ENCODE assay signal across 8 cellular contexts in genomic region chr4:94453534-94453963, GRCh38. TPM values are rescaled to one million over a fixed set of nuclear protein-coding genes. Genes with fewer than 3 reads are reported as not detected.
DNase-seq lines count a peak whose midpoint lies in the region; FAIRE-seq and TF ChIP-seq lines count a peak whose summit lies in the region.

No MANE protein-coding gene starts in this region.

- H3K4me1 Mint-ChIP-seq in progenitor cell of endocrine pancreas (ENCODE audit: low read depth) = peaks cover 46% of the 10 kb centered on the region

- peak overlapping the region; percentile 98 for H3K4me3 Mint-ChIP-seq in progenitor cell of endocrine pancreas (ENCODE audit: low read depth)

- peak overlapping the region; percentile 88 for H3K27ac Mint-ChIP-seq in progenitor cell of endocrine pancreas

- peaks cover 2% of the 10 kb centered on the region for H4K20me1 ChIP-seq in fibroblast of lung (ENCODE audit: control insufficient read depth, extremely low read depth, insufficient read depth, low read length)

- no peaks in the 10 kb centered on the region for H3K27me3 ChIP-seq in fibroblast of lung (ENCODE audit: control insufficient read depth, insufficient read depth, low read length)
- no peaks in the 10 kb centered on the region for H3K27me3 ChIP-seq in effector memory CD4-positive, alpha-beta T cell (replicated peaks; ENCODE audit: control insufficient read depth, insufficient read depth, low read length, poor library complexity, severe bottlenecking)

- H3K9me3 ChIP-seq in fibroblast of lung (ENCODE audit: control insufficient read depth, insufficient read depth, low read depth, low read length) = no peaks in the 10 kb centered on the region
- H3K9me3 ChIP-seq in effector memory CD4-positive, alpha-beta T cell (ENCODE audit: control insufficient read depth, low read length) = no peaks in the 10 kb centered on the region

- H3K4me1 ChIP-seq in fibroblast of lung (ENCODE audit: control insufficient read depth, extremely low read depth, insufficient read depth, low read length) = peaks cover 3% of the 10 kb centered on the region
- peaks cover 11% of the 10 kb centered on the region for H3K4me1 ChIP-seq in effector memory CD4-positive, alpha-beta T cell (ENCODE audit: control insufficient read depth, insufficient read depth, low read length, poor library complexity, severe bottlenecking)

- peaks cover 3% of the 10 kb centered on the region for H3K36me3 ChIP-seq in fibroblast of lung (ENCODE audit: control insufficient read depth, insufficient read depth, low read length)
- H3K36me3 ChIP-seq in effector memory CD4-positive, alpha-beta T cell (ENCODE audit: control insufficient read depth, insufficient read depth, low read length) = no peaks in the 10 kb centered on the region

- H3K9ac ChIP-seq in fibroblast of lung (ENCODE audit: insufficient read depth, low read length) = peak overlapping the region; percentile 1

- H3K36me3 Mint-ChIP-seq in progenitor cell of endocrine pancreas (ENCODE audit: insufficient read depth) = peaks cover 6% of the 10 kb centered on the region

- no peak overlapping the region for H2AFZ ChIP-seq in fibroblast of lung (ENCODE audit: low read length)

- H3K4me3 ChIP-seq in GM12864 (ENCODE audit: low read depth, low read length) = peak overlapping the region; percentile 100; the same call in 1 of the 2 replicates
- peak overlapping the region; percentile 88 to 98 (median 92) for H3K4me3 ChIP-seq in fibroblast of lung (replicated peaks in 1 of 4; ENCODE audit: control extremely low read depth in 1 of 4, insufficient read depth in 1 of 4, low read depth in 3 of 4, low read length in 4 of 4)
- no peak overlapping the region for H3K4me3 ChIP-seq in effector memory CD4-positive, alpha-beta T cell (ENCODE audit: insufficient read depth, low read depth, low read length, poor library complexity, severe bottlenecking)

- FAIRE-seq in RCC 7860 (lab: Jason Lieb, UNC) = peak; percentile 46

- TF ChIP-seq CTCF in GM12864 (IDR thresholded peaks at IDR 0.05; ENCODE audit: low read depth, low read length, missing control alignments) = no peak
- no peak for TF ChIP-seq CTCF in fibroblast of lung (conservative IDR thresholded peaks at IDR 0.05 in 1 of 2, IDR thresholded peaks at IDR 0.05 in 1 of 2; ENCODE audit: low read depth in 1 of 2, low read length in 2 of 2)
- no peak for TF ChIP-seq CTCF in progenitor cell of endocrine pancreas (IDR thresholded peaks at IDR 0.05; ENCODE audit: unreplicated experiment)

- H3K27me3 Mint-ChIP-seq in progenitor cell of endocrine pancreas = no peaks in the 10 kb centered on the region

- peak overlapping the region; percentile 70 for H3K4me2 ChIP-seq in fibroblast of lung (ENCODE audit: extremely low read depth, insufficient read depth, low read length)

- H3K79me2 ChIP-seq in fibroblast of lung (ENCODE audit: control insufficient read depth, insufficient read depth, low read length) = peaks cover 56% of the 10 kb centered on the region

- no peak for DNase-seq in GM12864 (ENCODE audit: low read depth)
- peak; percentile 37 for DNase-seq in RCC 7860 (ENCODE audit: low spot score)
- no peak for DNase-seq in fibroblast of lung (ENCODE audit: low read depth in 2 of 2)
- DNase-seq in progenitor cell of endocrine pancreas (ENCODE audit: low spot score, unreplicated experiment) = no peak
- no peak for DNase-seq in NCI-H1436 (lab: John Stamatoyannopoulos, UW)
- DNase-seq in hippocampal formation (lab: John Stamatoyannopoulos, UW) = no peak
- DNase-seq in effector memory CD4-positive, alpha-beta T cell = no peak
- no peak for DNase-seq in NCI-H1930 (lab: John Stamatoyannopoulos, UW)

- H3K27ac ChIP-seq in fibroblast of lung (ENCODE audit: insufficient read depth, low read length) = peak overlapping the region; percentile 87
- no peak overlapping the region for H3K27ac ChIP-seq in effector memory CD4-positive, alpha-beta T cell (ENCODE audit: insufficient read depth, low read length, poor library complexity, severe bottlenecking)

- no peaks in the 10 kb centered on the region for H3K9me3 Mint-ChIP-seq in progenitor cell of endocrine pancreas (ENCODE audit: low read depth)

RNA-seq across cellular contexts. Expression of gene PDLIM5, which starts 1.8 kb away (rescaled TPM):
- 24.9 and 28.4 TPM in 2 replicates for total RNA-seq in fibroblast of lung
- polyA plus RNA-seq in fibroblast of lung = 74.4 and 113 TPM in 2 replicates
- polyA plus RNA-seq in fibroblast of lung (2012) = 28.5 and 51.1 TPM in 2 replicates
- polyA minus RNA-seq in fibroblast of lung (ENCODE audit: low replicate concordance) = 122 and 161 TPM in 2 replicates
- total RNA-seq in progenitor cell of endocrine pancreas = 66.1 and 67.9 TPM in 2 replicates
